ENCODE assay signal across 7 cellular contexts in the genomic region with DNA sequence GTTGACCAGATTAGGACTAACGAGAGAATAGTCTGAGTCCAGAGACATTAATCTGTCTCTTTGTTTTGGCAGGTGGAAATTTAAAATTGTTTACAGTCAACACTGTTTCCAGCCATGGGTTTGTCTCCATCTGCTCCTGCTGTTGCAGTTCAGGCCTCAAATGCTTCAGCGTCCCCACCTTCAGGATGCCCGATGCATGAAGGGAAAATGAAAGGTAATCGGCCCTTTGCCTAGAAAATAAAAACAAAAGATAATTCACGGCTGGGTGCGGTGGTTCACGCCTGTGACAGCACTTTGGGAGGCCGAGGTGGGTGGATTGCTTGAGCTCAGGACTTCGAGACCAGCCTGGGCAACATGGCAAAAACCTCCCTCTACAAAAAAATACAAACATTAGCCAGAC. TPM values are rescaled to one million over a fixed set of nuclear protein-coding genes. Genes with fewer than 3 reads are reported as not detected.
DNase-seq lines count a peak whose midpoint lies in the region; TF ChIP-seq lines count a peak whose summit lies in the region.

No MANE protein-coding gene starts in this region.

- TF ChIP-seq POLR2A in stomach (IDR thresholded peaks at IDR 0.05) = no peak

- H3K4me1 ChIP-seq in HUES48 (ENCODE audit: control insufficient read depth, insufficient read depth, low read length) = 0 out of 2 replicates have a peak, but pooled peaks cover 4% of the 10 kb centered on the region
- peaks cover 0 to 32% (median 22%) of the 10 kb centered on the region in 4 donors for H3K4me1 ChIP-seq in stomach

- H3K27me3 ChIP-seq in HUES48 (ENCODE audit: control insufficient read depth, insufficient read depth, low read length) = no peaks in the 10 kb centered on the region
- no peaks in the 10 kb centered on the region for H3K27me3 ChIP-seq in stomach

- peak overlapping the region; percentile 93; the same call in 1 of the 2 replicates for H3K9ac ChIP-seq in HUES48 (ENCODE audit: low read depth, low read length)

- H3K4me3 ChIP-seq in HUES48 (ENCODE audit: low read depth, low read length) (peak overlapping the region; percentile 81), stomach (peak overlapping the region; percentile 56 to 65 (median 59))

- intact Hi-C loops in activated T-helper 2 cell treated with anti-CD3 and anti-CD28 coated beads, Interferon-gamma antibody, Interleukin-2, Interleukin-4, amounts not matched to agents 10 μg/mL and 5 μg/mL and 100 μg/mL, durations not matched to agents 14 hours and 24 hours and 36 hours (cut with micrococcal nuclease) = loop anchor here (10.0 kb wide), 1 partner anchor 643 kb away; the partner anchor contains the start of gene MSL3
- intact Hi-C loops in stomach (cut with DNase I; ENCODE audit: low total_unique reads) = no loop called here

- peak overlapping the region; percentile 89 for H3K27ac Mint-ChIP-seq in activated T-helper 2 cell treated with anti-CD3 and anti-CD28 coated beads, Interferon-gamma antibody, Interleukin-2, Interleukin-4, amounts not matched to agents 10 μg/mL and 5 μg/mL and 100 μg/mL, durations not matched to agents 14 hours and 24 hours and 36 hours
- H3K27ac Mint-ChIP-seq in immature natural killer cell = peak overlapping the region; percentile 90 to 99 (median 95)

- TF ChIP-seq EP300 in stomach (IDR thresholded peaks at IDR 0.05) = no peak

- peaks cover 25% of the 10 kb centered on the region for H3K36me3 Mint-ChIP-seq in activated T-helper 2 cell treated with anti-CD3 and anti-CD28 coated beads, Interferon-gamma antibody, Interleukin-2, Interleukin-4, amounts not matched to agents 10 μg/mL and 5 μg/mL and 100 μg/mL, durations not matched to agents 14 hours and 24 hours and 36 hours (ENCODE audit: low read depth)
- peaks cover 0 to 5% (median 0%) of the 10 kb centered on the region in 3 donors for H3K36me3 Mint-ChIP-seq in immature natural killer cell

- peaks cover 14% of the 10 kb centered on the region for H3K4me1 Mint-ChIP-seq in activated T-helper 2 cell treated with anti-CD3 and anti-CD28 coated beads, Interferon-gamma antibody, Interleukin-2, Interleukin-4, amounts not matched to agents 10 μg/mL and 5 μg/mL and 100 μg/mL, durations not matched to agents 14 hours and 24 hours and 36 hours (ENCODE audit: low read depth)
- peaks cover 23 to 25% of the 10 kb centered on the region in 2 donors for H3K4me1 Mint-ChIP-seq in immature natural killer cell

- TF ChIP-seq CTCF in stomach (IDR thresholded peaks at IDR 0.05) = no peak

- DNase-seq in activated T-helper 2 cell treated with anti-CD3 and anti-CD28 coated beads, Interferon-gamma antibody, Interleukin-2, Interleukin-4, amounts not matched to agents 10 μg/mL and 5 μg/mL and 100 μg/mL, durations not matched to agents 14 hours and 24 hours and 36 hours (ENCODE audit: low spot score) = no peak
- DNase-seq in immature natural killer cell (peak in 2 of 3 donors; percentile 6 to 8), stomach (no peak), GM19240 (ENCODE audit: insufficient read length, low spot score) (no peak), NOMO-1 treated with DMSO at 0.1 percent for 48 hours (lab: John Stamatoyannopoulos, UW; ENCODE audit: unreplicated experiment) (no peak)
- DNase-seq in activated CD8-positive, alpha-beta memory T cell treated with anti-CD3 and anti-CD28 coated beads for 24 hours = no peak

- H3K27me3 Mint-ChIP-seq in activated T-helper 2 cell treated with anti-CD3 and anti-CD28 coated beads, Interferon-gamma antibody, Interleukin-2, Interleukin-4, amounts not matched to agents 10 μg/mL and 5 μg/mL and 100 μg/mL, durations not matched to agents 14 hours and 24 hours and 36 hours (ENCODE audit: low read depth) = no peaks in the 10 kb centered on the region
- peaks cover 7 to 14% (median 10%) of the 10 kb centered on the region in 3 donors for H3K27me3 Mint-ChIP-seq in immature natural killer cell (ENCODE audit: low read depth in 3 of 3)

- H3K4me3 Mint-ChIP-seq in activated T-helper 2 cell treated with anti-CD3 and anti-CD28 coated beads, Interferon-gamma antibody, Interleukin-2, Interleukin-4, amounts not matched to agents 10 μg/mL and 5 μg/mL and 100 μg/mL, durations not matched to agents 14 hours and 24 hours and 36 hours (ENCODE audit: low read depth) = no peak overlapping the region
- H3K4me3 Mint-ChIP-seq in immature natural killer cell = no peak overlapping the region

- H3K9me3 ChIP-seq in HUES48 (ENCODE audit: control insufficient read depth, insufficient read depth, low read length) (no peaks in the 10 kb centered on the region), stomach (no peaks in the 10 kb centered on the region)

- H3K36me3 ChIP-seq in HUES48 (ENCODE audit: control insufficient read depth, insufficient read depth, low read length) (peaks cover 38% of the 10 kb centered on the region), stomach (peaks cover 8 to 32% (median 24%) of the 10 kb centered on the region in 4 donors)

- H3K9me3 Mint-ChIP-seq in activated T-helper 2 cell treated with anti-CD3 and anti-CD28 coated beads, Interferon-gamma antibody, Interleukin-2, Interleukin-4, amounts not matched to agents 10 μg/mL and 5 μg/mL and 100 μg/mL, durations not matched to agents 14 hours and 24 hours and 36 hours = no peaks in the 10 kb centered on the region
- H3K9me3 Mint-ChIP-seq in immature natural killer cell = no peaks in the 10 kb centered on the region

- no peak overlapping the region for H3K27ac ChIP-seq in HUES48 (ENCODE audit: low read depth, low read length)
- H3K27ac ChIP-seq in stomach = peak overlapping the region in 4 of 5 donors; percentile 85 to 93 (median 87)

- 20 to 42% (median 27%) methylated on average over 9 of the region's 9 CpGs for WGBS in stomach, 5 donors

RNA-seq across cellular contexts. Expression of gene HCCS, which starts 0.8 kb away (rescaled TPM):
- total RNA-seq in activated T-helper 2 cell treated with anti-CD3 and anti-CD28 coated beads, Interferon-gamma antibody, Interleukin-2, Interleukin-4, amounts not matched to agents 10 μg/mL and 5 μg/mL and 100 μg/mL, durations not matched to agents 14 hours and 24 hours and 36 hours = 24.4 and 26.1 TPM in 2 replicates
- polyA plus RNA-seq in immature natural killer cell = 10 to 100 TPM; 23.7 to 26.4 (median 24.1) TPM
- 10 to 100 TPM in 2 of 5 donors, 1 to 10 TPM in 3; 1.3 to 22.9 (median 8.5) TPM for total RNA-seq in stomach
- 10 to 100 TPM; 12.0 to 17.7 (median 16.5) TPM for polyA plus RNA-seq in stomach

Comparison
In these comparisons a context has a peak if more than half of its experiments do, and no peak if none do; other contexts are left out.
1. DNase-seq: peak in immature natural killer cell (2 of 3); none in activated T-helper 2 cell treated with anti-CD3 and anti-CD28 coated beads, Interferon-gamma antibody, Interleukin-2, Interleukin-4, amounts not matched to agents 10 μg/mL and 5 μg/mL and 100 μg/mL, durations not matched to agents 14 hours and 24 hours and 36 hours (single experiment), stomach (single experiment), GM19240 (single experiment), activated CD8-positive, alpha-beta memory T cell treated with anti-CD3 and anti-CD28 coated beads for 24 hours (single experiment) and NOMO-1 treated with DMSO at 0.1 percent for 48 hours (single experiment).